Comparison of ENCODE assay signal across 1 cellular context in genomic region chr3:146469206-146470017, GRCh38.
TF ChIP-seq lines count a peak whose summit lies in the region.

Gene PLSCR2, minus strand, starts transcription at chr3:146469561. Its CDS starts 9,657 bp downstream, at chr3:146459904.

TF ChIP-seq in K562, 482 proteins besides CTCF, POLR2A, EP300 and RAD21 (continued from another document):
- TF ChIP-seq MNT (conservative IDR thresholded peaks at IDR 0.05) (peak in 1 of 2 experiments; percentile 46; a peak in 2 of 4 replicates), TSC22D4 (tag; IDR thresholded peaks at IDR 0.05) (no peak), ELF1 (tag; IDR thresholded peaks at IDR 0.05) (peak; percentile 41), NR2F6 (CRISPR knock-in tag; IDR thresholded peaks at IDR 0.05) (no peak), IRF1 (CRISPR knock-in tag; IDR thresholded peaks at IDR 0.05; ENCODE audit: borderline replicate concordance) (no peak), REST (CRISPR knock-in tag; IDR thresholded peaks at IDR 0.05; ENCODE audit: low read depth) (0 out of 2 replicates have a peak, but pooled peaks have one; percentile 26), L3MBTL2 (IDR thresholded peaks at IDR 0.05) (peak; percentile 74), VEZF1 (CRISPR knock-in tag; IDR thresholded peaks at IDR 0.05) (peak; percentile 64), DMBX1 (CRISPR knock-in tag; IDR thresholded peaks at IDR 0.05; ENCODE audit: borderline replicate concordance) (no peak), CBX3 (IDR thresholded peaks at IDR 0.05; ENCODE audit: borderline replicate concordance in 1 of 2, low read length in 2 of 2) (0 out of 3 replicates have a peak, but pooled peaks of 1 of the 2 experiments have one; percentile 17), SIN3A (IDR thresholded peaks at IDR 0.05; ENCODE audit: borderline replicate concordance in 2 of 2, control insufficient read depth in 1 of 2, low read depth in 2 of 2, low read length in 2 of 2) (peak in 1 of 2 experiments; percentile 41; a peak in 1 of 4 replicates), ZNF311 (CRISPR knock-in tag; IDR thresholded peaks at IDR 0.05) (no peak)
